In genomic region chr12:93447555-93448265, GRCh38 we compare ENCODE assay signal across 1 cellular context.
A peak's percentile ranks its signal among the peaks of the same experiment; 100 is the strongest.
TF ChIP-seq lines count a peak whose summit lies in the region.

No MANE protein-coding gene starts in this region.

TF ChIP-seq in GM12878, 131 proteins besides CTCF, POLR2A, EP300 and RAD21:
- TF ChIP-seq MYB (IDR thresholded peaks at IDR 0.05; ENCODE audit: borderline replicate concordance, low read depth, low read length), result no peak
- TF ChIP-seq KDM1A (IDR thresholded peaks at IDR 0.05; ENCODE audit: borderline replicate concordance), result no peak
- TF ChIP-seq JUNB (IDR thresholded peaks at IDR 0.05), result 0 out of 2 replicates have a peak, but pooled peaks have one; percentile 9
